8 cellular contexts compared by ENCODE assay signal in the genomic region with DNA sequence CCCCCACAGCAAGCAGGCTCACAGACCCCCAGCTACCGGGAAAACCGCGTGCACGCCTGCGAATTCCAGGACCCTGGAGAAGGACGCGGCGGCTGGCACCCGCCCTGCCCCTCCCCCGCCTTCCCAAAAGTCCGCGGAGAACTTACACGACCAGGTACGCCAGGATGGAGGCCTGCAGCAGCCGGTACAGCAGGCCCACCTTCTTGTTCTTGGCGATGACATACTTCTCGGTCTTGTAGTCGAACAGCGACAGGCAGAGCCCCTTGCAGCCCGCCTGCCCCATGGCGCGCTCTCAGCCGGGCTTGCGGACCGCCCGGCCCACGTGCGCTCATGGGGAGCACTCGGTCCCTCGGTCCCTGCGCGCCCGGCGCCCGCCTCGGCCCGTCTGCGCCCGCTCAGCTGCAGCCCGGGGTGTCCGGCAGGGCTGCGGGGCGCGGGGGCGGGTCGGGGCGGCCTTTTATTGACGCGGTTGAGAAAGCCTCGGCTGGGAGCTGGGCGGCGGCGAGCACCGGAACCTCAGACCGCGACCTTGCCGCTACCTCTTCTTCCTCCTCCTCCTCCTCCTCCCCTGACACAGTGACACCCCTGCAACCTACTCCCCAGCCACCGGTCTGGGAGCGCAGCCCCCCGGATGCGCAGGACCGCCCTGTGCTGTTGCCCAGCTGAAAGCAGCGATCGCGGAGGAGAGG. TPM values are rescaled to one million over a fixed set of nuclear protein-coding genes. Genes with fewer than 3 reads are reported as not detected.
DNase-seq lines count a peak whose midpoint lies in the region; ATAC-seq and TF ChIP-seq lines count a peak whose summit lies in the region.

Gene P2RX5, minus strand, starts transcription at position 433 of the 689 bp plus-strand sequence. Its CDS starts 150 bp downstream, at position 283.

- peaks cover 35% of the 10 kb centered on the region for H3K27me3 Mint-ChIP-seq in WTC11 (ENCODE audit: low read depth)

- H3K36me3 ChIP-seq in duodenal mucosa (ENCODE audit: control insufficient read depth in 1 of 2, insufficient read depth in 2 of 2, low read length in 2 of 2) (no peaks in the 10 kb centered on the region), thoracic aorta (no peaks in the 10 kb centered on the region)

- H3K27ac Mint-ChIP-seq in WTC11, result no peak within 1 kb of the TSS

- peak within 1 kb of the TSS; percentile 62 to 71 for H3K4me3 ChIP-seq in duodenal mucosa (ENCODE audit: low read depth in 1 of 2, low read length in 2 of 2)
- peak within 1 kb of the TSS; percentile 55 for H3K4me3 ChIP-seq in mononuclear cell (ENCODE audit: low read length)
- H3K4me3 ChIP-seq in thoracic aorta, result peak within 1 kb of the TSS; percentile 71

- no peaks in the 10 kb centered on the region for H3K36me3 Mint-ChIP-seq in WTC11

- H3K4me1 ChIP-seq in duodenal mucosa (ENCODE audit: control insufficient read depth in 1 of 2, insufficient read depth in 2 of 2, low read length in 2 of 2), result peaks cover 0 to 7% of the 10 kb centered on the region in 2 donors
- peaks cover 44% of the 10 kb centered on the region for H3K4me1 ChIP-seq in mononuclear cell (ENCODE audit: insufficient read depth, low read length)
- peaks cover 6 to 16% of the 10 kb centered on the region in 2 donors for H3K4me1 ChIP-seq in thoracic aorta (ENCODE audit: control insufficient read depth in 1 of 2, low read depth in 2 of 2)

- H3K27me3 ChIP-seq in duodenal mucosa (ENCODE audit: control insufficient read depth in 1 of 2, insufficient read depth in 2 of 2, low read length in 2 of 2) (peaks cover 11 to 15% of the 10 kb centered on the region in 2 donors), mononuclear cell (ENCODE audit: insufficient read depth, low read length) (no peaks in the 10 kb centered on the region), thoracic aorta (replicated peaks; ENCODE audit: insufficient read depth) (peaks cover 12% of the 10 kb centered on the region)

- POLR2A ChIA-PET in WTC11 (lab: Charles Lee), result interaction anchor here (0.6 to 1.6 kb wide), 6 partner anchors 15 to 378 kb away, joined by 3 to 6 read pairs (median 3); partner anchors contain the start of gene HASPIN

- H3K9me3 Mint-ChIP-seq in WTC11, result peaks cover 8% of the 10 kb centered on the region; the same call in 1 of the 2 replicates

- peak within 1 kb of the TSS; percentile 35 for H3K27ac ChIP-seq in C4-2B
- no peak within 1 kb of the TSS for H3K27ac ChIP-seq in duodenal mucosa (ENCODE audit: low read depth, low read length)
- no peak within 1 kb of the TSS for H3K27ac ChIP-seq in thoracic aorta

- peak within 1 kb of the TSS; percentile 75 for H3K4me3 Mint-ChIP-seq in WTC11

- CTCF ChIA-PET in WTC11 (lab: Charles Lee), result interaction anchor here (0.6 to 5.0 kb wide), 10 partner anchors 13 to 567 kb away, joined by 3 to 85 read pairs (median 6); partner anchors contain the start of genes HASPIN and SHPK

- peaks cover 10% of the 10 kb centered on the region for H3K4me1 Mint-ChIP-seq in WTC11

- TF ChIP-seq CTCF in C4-2B (conservative IDR thresholded peaks at IDR 0.05) (no peak), WTC11 (IDR thresholded peaks at IDR 0.05) (no peak), thoracic aorta (IDR thresholded peaks at IDR 0.05) (no peak)

- H3K9me3 ChIP-seq in duodenal mucosa (ENCODE audit: control insufficient read depth in 1 of 2, low read length in 2 of 2) (no peaks in the 10 kb centered on the region), mononuclear cell (ENCODE audit: low read depth, low read length) (no peaks in the 10 kb centered on the region), thoracic aorta (peaks cover 3% of the 10 kb centered on the region)

- peak within 1 kb of the TSS; percentile 18 for H3K9ac ChIP-seq in duodenal mucosa (ENCODE audit: low read depth in 1 of 2, low read length in 2 of 2)

- DNase-seq in WTC11 (ENCODE audit: low spot score) (peak; percentile 58), thoracic aorta (ENCODE audit: low spot score) (no peak)

- ATAC-seq in HG03354 (IDR thresholded peaks at IDR 0.05; ENCODE audit: poor library complexity, severe bottlenecking, unreplicated experiment) (peak; percentile 37), WTC11 (peak; percentile 24), thoracic aorta (ENCODE audit: insufficient number of reproducible peaks, low FRiP score, low read depth) (no peak), GM21423 (IDR thresholded peaks at IDR 0.05; ENCODE audit: unreplicated experiment) (no peak), HG03457 (IDR thresholded peaks at IDR 0.05; ENCODE audit: unreplicated experiment) (no peak)

TF ChIP-seq in WTC11, 78 proteins besides CTCF, POLR2A, EP300 and RAD21 (continues in another document):
- TF ChIP-seq, protein P1, sequence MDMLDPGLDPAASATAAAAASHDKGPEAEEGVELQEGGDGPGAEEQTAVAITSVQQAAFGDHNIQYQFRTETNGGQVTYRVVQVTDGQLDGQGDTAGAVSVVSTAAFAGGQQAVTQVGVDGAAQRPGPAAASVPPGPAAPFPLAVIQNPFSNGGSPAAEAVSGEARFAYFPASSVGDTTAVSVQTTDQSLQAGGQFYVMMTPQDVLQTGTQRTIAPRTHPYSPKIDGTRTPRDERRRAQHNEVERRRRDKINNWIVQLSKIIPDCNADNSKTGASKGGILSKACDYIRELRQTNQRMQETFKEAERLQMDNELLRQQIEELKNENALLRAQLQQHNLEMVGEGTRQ (CRISPR knock-in tag; IDR thresholded peaks at IDR 0.05), result no peak
- TF ChIP-seq E2F1 (CRISPR knock-in tag; IDR thresholded peaks at IDR 0.05) (no peak), FOXK1 (CRISPR knock-in tag; IDR thresholded peaks at IDR 0.05) (peak; percentile 38; the same call in 1 of the 2 replicates), AFF4 (CRISPR knock-in tag; IDR thresholded peaks at IDR 0.05; ENCODE audit: borderline replicate concordance) (no peak), CREB1 (CRISPR knock-in tag; IDR thresholded peaks at IDR 0.05) (no peak)

RNA-seq across cellular contexts. Expression of gene P2RX5, which starts in this region (rescaled TPM):
- total RNA-seq in WTC11 (2021), result 6.4 to 9.5 TPM (median 8.8 TPM) in 3 replicates
- 15.6 TPM for total RNA-seq in mononuclear cell
- total RNA-seq in thoracic aorta, result 1 to 10 TPM in 1 of 2 donors, not detected in 1; 2.3 TPM

Comparison
In these comparisons a context has a peak if more than half of its experiments do, and no peak if none do; other contexts are left out.
1. ATAC-seq: peak in HG03354 (single experiment) and WTC11 (single experiment); none in thoracic aorta (single experiment), GM21423 (single experiment) and HG03457 (single experiment).
2. Peak in every context shown above with its lines, with median percentiles within 50 percentile points of each other: H3K4me3 ChIP-seq.